8 cellular contexts compared by ENCODE assay signal in genomic region chr19:1354496-1355257, GRCh38. TPM values are rescaled to one million over a fixed set of nuclear protein-coding genes. Genes with fewer than 3 reads are reported as not detected.
A peak's percentile ranks its signal among the peaks of the same experiment; 100 is the strongest.
DNase-seq lines count a peak whose midpoint lies in the region; ATAC-seq and TF ChIP-seq lines count a peak whose summit lies in the region.

No MANE protein-coding gene starts in this region.

- no peaks in the 10 kb centered on the region for H3K9me3 Mint-ChIP-seq in naive thymus-derived CD4-positive, alpha-beta T cell
- H3K9me3 Mint-ChIP-seq in stimulated activated memory B cell treated with anti-CD40 and anti-IgM and Interleukin-4, amounts not matched to agents 10 μg/mL and 1 μg/mL and 100 μg/mL, for 72 hours: no peaks in the 10 kb centered on the region

- peaks cover 0 to 21% (median 0%) of the 10 kb centered on the region in 3 experiments for H3K36me3 ChIP-seq in naive thymus-derived CD4-positive, alpha-beta T cell (ENCODE audit: control insufficient read depth in 2 of 3, insufficient read depth in 3 of 3, low read length in 3 of 3)

- in situ Hi-C loops in KBM-7 (cut with MboI; ENCODE audit: low pct_unique_long_range_greater_than_20kb, low sequenced_read_pairs): no loop called here

- H3K27me3 Mint-ChIP-seq in naive thymus-derived CD4-positive, alpha-beta T cell: no peaks in the 10 kb centered on the region
- H3K27me3 Mint-ChIP-seq in stimulated activated memory B cell treated with anti-CD40 and anti-IgM and Interleukin-4, amounts not matched to agents 10 μg/mL and 1 μg/mL and 100 μg/mL, for 72 hours: no peaks in the 10 kb centered on the region

- ATAC-seq in GM21619 (IDR thresholded peaks at IDR 0.05; ENCODE audit: unreplicated experiment): peak; percentile 63
- ATAC-seq in naive thymus-derived CD4-positive, alpha-beta T cell: peak; percentile 100
- ATAC-seq in stimulated activated memory B cell treated with anti-CD40 and anti-IgM and Interleukin-4, amounts not matched to agents 10 μg/mL and 1 μg/mL and 100 μg/mL, for 72 hours: peak; percentile 96

- H3K27ac Mint-ChIP-seq in naive thymus-derived CD4-positive, alpha-beta T cell: peak overlapping the region; percentile 36 to 92 (median 81)
- H3K27ac Mint-ChIP-seq in stimulated activated memory B cell treated with anti-CD40 and anti-IgM and Interleukin-4, amounts not matched to agents 10 μg/mL and 1 μg/mL and 100 μg/mL, for 72 hours: peak overlapping the region; percentile 76

- peak; percentile 15 for DNase-seq in DMS153 treated with DMSO at 0.1 percent for 48 hours (lab: John Stamatoyannopoulos, UW; ENCODE audit: unreplicated experiment)
- peak; percentile 88 for DNase-seq in KBM-7
- peak; percentile 81 for DNase-seq in activated T-helper 1 cell treated with Interleukin-2 at 50 U/mL for 16 hours (ENCODE audit: low read depth)
- DNase-seq in fibroblast of gingiva (ENCODE audit: low read depth): peak; percentile 86
- DNase-seq in naive thymus-derived CD4-positive, alpha-beta T cell: peak; percentile 74 to 94 (median 82)

- CTCF ChIA-PET in naive thymus-derived CD4-positive, alpha-beta T cell (lab: Charles Lee): no interaction called here

- H3K4me1 Mint-ChIP-seq in naive thymus-derived CD4-positive, alpha-beta T cell: peaks cover 7 to 24% (median 18%) of the 10 kb centered on the region in 7 donors
- peaks cover 17% of the 10 kb centered on the region for H3K4me1 Mint-ChIP-seq in stimulated activated memory B cell treated with anti-CD40 and anti-IgM and Interleukin-4, amounts not matched to agents 10 μg/mL and 1 μg/mL and 100 μg/mL, for 72 hours

- H3K4me1 ChIP-seq in naive thymus-derived CD4-positive, alpha-beta T cell (ENCODE audit: control insufficient read depth in 2 of 2, insufficient read depth in 2 of 2, low read length in 2 of 2): peaks cover 5 to 6% of the 10 kb centered on the region in 2 donors

- POLR2A ChIA-PET in naive thymus-derived CD4-positive, alpha-beta T cell (lab: Charles Lee): interaction anchor here (0.6 to 1.3 kb wide), 4 partner anchors 13 to 549 kb away, joined by 3 to 8 read pairs (median 3); partner anchors contain the start of gene CIRBP

- intact Hi-C loops in naive thymus-derived CD4-positive, alpha-beta T cell (cut with micrococcal nuclease): loop anchor here (1.0 to 5.0 kb wide), 5 partner anchors 28 to 84 kb away; partner anchors contain the start of genes NDUFS7 (in 2 of the 2), DAZAP1 (in 1 of the 2), FAM174C (in 1 of the 2) and RPS15 (in 1 of the 2)

- H3K9me3 ChIP-seq in naive thymus-derived CD4-positive, alpha-beta T cell (ENCODE audit: control insufficient read depth in 2 of 3, low read length in 3 of 3): no peaks in the 10 kb centered on the region

- H3K27me3 ChIP-seq in naive thymus-derived CD4-positive, alpha-beta T cell (ENCODE audit: control insufficient read depth in 2 of 2, insufficient read depth in 2 of 2, low read length in 2 of 2): no peaks in the 10 kb centered on the region

- H3K27ac ChIP-seq in naive thymus-derived CD4-positive, alpha-beta T cell (ENCODE audit: low read depth, low read length): peak overlapping the region; percentile 86

- H3K36me3 Mint-ChIP-seq in naive thymus-derived CD4-positive, alpha-beta T cell: peaks cover 4 to 27% (median 10%) of the 10 kb centered on the region in 5 donors
- peaks cover 28% of the 10 kb centered on the region for H3K36me3 Mint-ChIP-seq in stimulated activated memory B cell treated with anti-CD40 and anti-IgM and Interleukin-4, amounts not matched to agents 10 μg/mL and 1 μg/mL and 100 μg/mL, for 72 hours

- peak overlapping the region; percentile 82 to 98 (median 92) for H3K4me3 Mint-ChIP-seq in naive thymus-derived CD4-positive, alpha-beta T cell
- peak overlapping the region; percentile 91 for H3K4me3 Mint-ChIP-seq in stimulated activated memory B cell treated with anti-CD40 and anti-IgM and Interleukin-4, amounts not matched to agents 10 μg/mL and 1 μg/mL and 100 μg/mL, for 72 hours

- peak overlapping the region; percentile 85 for H3K4me3 ChIP-seq in naive thymus-derived CD4-positive, alpha-beta T cell (ENCODE audit: low read length)

TF ChIP-seq in PFSK-1, 5 proteins besides CTCF, POLR2A, EP300 and RAD21:
- TF ChIP-seq SIN3A (IDR thresholded peaks at IDR 0.05; ENCODE audit: borderline replicate concordance, insufficient read depth, low read length) (no peak), TAF1 (IDR thresholded peaks at IDR 0.05; ENCODE audit: borderline replicate concordance, insufficient read depth, low read length) (0 out of 2 replicates have a peak, but pooled peaks have one; percentile 64), POLR2AphosphoS5 (IDR thresholded peaks at IDR 0.05; ENCODE audit: low read depth, low read length) (peak; percentile 76), FOXP2 (optimal IDR thresholded peaks at IDR 0.05; ENCODE audit: borderline replicate concordance, extremely low read depth, extremely low read length, insufficient read depth) (peak; percentile 25)

RNA-seq across cellular contexts. Expression of gene NDUFS7, which starts 29.0 kb away (rescaled TPM):
- polyA plus RNA-seq in PFSK-1 (2012; ENCODE audit: insufficient read length, low read depth): 475 TPM
- 100 to 1,000 TPM in 1 of 5 experiments, 10 to 100 TPM in 4; 48.4 to 101 (median 68.0) TPM for total RNA-seq in naive thymus-derived CD4-positive, alpha-beta T cell
- polyA plus RNA-seq in naive thymus-derived CD4-positive, alpha-beta T cell: 100 to 1,000 TPM; 182 to 232 TPM

RNA-seq across cellular contexts. Expression of gene GAMT, which starts 46.7 kb away (rescaled TPM):
- polyA plus RNA-seq in PFSK-1 (2012; ENCODE audit: insufficient read length, low read depth): 160 TPM
- total RNA-seq in naive thymus-derived CD4-positive, alpha-beta T cell: 10 to 100 TPM; 10.9 to 24.2 (median 17.5) TPM
- 10 to 100 TPM; 29.3 to 32.3 TPM for polyA plus RNA-seq in naive thymus-derived CD4-positive, alpha-beta T cell

RNA-seq across cellular contexts. Expression of gene DAZAP1, which starts 52.7 kb away (rescaled TPM):
- polyA plus RNA-seq in PFSK-1 (2012; ENCODE audit: insufficient read length, low read depth): 189 TPM
- 100 to 1,000 TPM; 129 to 227 (median 144) TPM for total RNA-seq in naive thymus-derived CD4-positive, alpha-beta T cell
- 1 to 10 TPM; 5.0 to 5.7 TPM for polyA plus RNA-seq in naive thymus-derived CD4-positive, alpha-beta T cell

Comparison
In these comparisons a context has a peak if more than half of its experiments do, and no peak if none do; other contexts are left out.
1. Peak in every context shown above with its lines: DNase-seq, ATAC-seq, H3K4me3 ChIP-seq and H3K27ac ChIP-seq.
2. DNase-seq: peak in every context shown above with its lines; median percentile 88 in KBM-7; 86 in fibroblast of gingiva; 82 in naive thymus-derived CD4-positive, alpha-beta T cell; 81 in activated T-helper 1 cell treated with Interleukin-2 at 50 U/mL for 16 hours; 15 in DMS153 treated with DMSO at 0.1 percent for 48 hours.